Comparison of ENCODE assay signal across 1 cellular context in genomic region chr18:12838178-12838634, GRCh38.
TF ChIP-seq lines count a peak whose summit lies in the region.

No MANE protein-coding gene starts in this region.

TF ChIP-seq in HepG2, 621 proteins besides CTCF, POLR2A, EP300 and RAD21 (continued from another document and continues in another):
- TF ChIP-seq ATF4 (CRISPR knock-in tag; IDR thresholded peaks at IDR 0.05) (peak in 1 of 2 experiments; percentile 20; a peak in 1 of 4 replicates), HMGXB4 (CRISPR knock-in tag; IDR thresholded peaks at IDR 0.05; ENCODE audit: borderline replicate concordance in 1 of 2, low read depth in 1 of 2) (no peak), ARID4A (CRISPR knock-in tag; IDR thresholded peaks at IDR 0.05; ENCODE audit: borderline replicate concordance) (peak; percentile 21; the same call in 1 of the 2 replicates), ELF1 (CRISPR knock-in tag; IDR thresholded peaks at IDR 0.05) (peak; percentile 43; the same call in 1 of the 2 replicates), ASH2L (IDR thresholded peaks at IDR 0.05; ENCODE audit: insufficient read length, low read depth, low read length) (peak; percentile 53), NR2F6 (IDR thresholded peaks at IDR 0.05) (no peak), NR2F6 (CRISPR knock-in tag; IDR thresholded peaks at IDR 0.05) (0 out of 2 replicates have a peak, but pooled peaks have one; percentile 25), ISL2 (CRISPR knock-in tag; IDR thresholded peaks at IDR 0.05) (no peak), MAX (IDR thresholded peaks at IDR 0.05) (peak; percentile 62), CENPX (CRISPR knock-in tag; IDR thresholded peaks at IDR 0.05) (no peak), FOXK1 (CRISPR knock-in tag; IDR thresholded peaks at IDR 0.05; ENCODE audit: borderline replicate concordance, low read depth) (peak; percentile 69; the same call in 1 of the 2 replicates), ETV5 (CRISPR knock-in tag; IDR thresholded peaks at IDR 0.05; ENCODE audit: borderline replicate concordance) (peak; percentile 27; the same call in 1 of the 2 replicates), ZSCAN29 (CRISPR knock-in tag; conservative IDR thresholded peaks at IDR 0.05) (peak; percentile 70; the same call in 1 of the 2 replicates), ZMYM4 (CRISPR knock-in tag; IDR thresholded peaks at IDR 0.05) (0 out of 2 replicates have a peak, but pooled peaks have one; percentile 23), IKZF5 (CRISPR knock-in tag; IDR thresholded peaks at IDR 0.05) (peak; percentile 36; the same call in 1 of the 2 replicates), PRDM15 (CRISPR knock-in tag; IDR thresholded peaks at IDR 0.05) (peak; percentile 89), ARID5B (CRISPR knock-in tag; IDR thresholded peaks at IDR 0.05) (peak; percentile 66), PAXIP1 (CRISPR knock-in tag; conservative IDR thresholded peaks at IDR 0.05) (peak; percentile 48; the same call in 1 of the 2 replicates), SMAD3 (CRISPR knock-in tag; IDR thresholded peaks at IDR 0.05) (0 out of 2 replicates have a peak, but pooled peaks have one; percentile 29), SMC3 (IDR thresholded peaks at IDR 0.05; ENCODE audit: low read length) (peak; percentile 29; the same call in 1 of the 2 replicates), ZBTB10 (CRISPR knock-in tag; IDR thresholded peaks at IDR 0.05; ENCODE audit: borderline replicate concordance) (no peak), FOXA1 (IDR thresholded peaks at IDR 0.05) (no peak), FOXA1 (CRISPR knock-in tag; IDR thresholded peaks at IDR 0.05) (0 out of 2 replicates have a peak, but pooled peaks have one; percentile 6), KLF16 (CRISPR knock-in tag; IDR thresholded peaks at IDR 0.05) (peak in 1 of 2 experiments; percentile 44; a peak in 1 of 4 replicates)
